In genomic region chr9:4740373-4740622, GRCh38 we compare ENCODE assay signal across 1 cellular context.
A peak's percentile ranks its signal among the peaks of the same experiment; 100 is the strongest.
TF ChIP-seq lines count a peak whose summit lies in the region.

No MANE protein-coding gene starts in this region.

TF ChIP-seq in GM12878, 131 proteins besides CTCF, POLR2A, EP300 and RAD21 (continued from another document):
- TF ChIP-seq ZBTB40 (IDR thresholded peaks at IDR 0.05; ENCODE audit: borderline replicate concordance) (peak; percentile 29; the same call in 1 of the 2 replicates), IKZF2 (IDR thresholded peaks at IDR 0.05) (no peak)
TF ChIP-seq in GM12878: peak in this region for 3.
